ENCODE assay signal across 1 cellular context in the genomic region with DNA sequence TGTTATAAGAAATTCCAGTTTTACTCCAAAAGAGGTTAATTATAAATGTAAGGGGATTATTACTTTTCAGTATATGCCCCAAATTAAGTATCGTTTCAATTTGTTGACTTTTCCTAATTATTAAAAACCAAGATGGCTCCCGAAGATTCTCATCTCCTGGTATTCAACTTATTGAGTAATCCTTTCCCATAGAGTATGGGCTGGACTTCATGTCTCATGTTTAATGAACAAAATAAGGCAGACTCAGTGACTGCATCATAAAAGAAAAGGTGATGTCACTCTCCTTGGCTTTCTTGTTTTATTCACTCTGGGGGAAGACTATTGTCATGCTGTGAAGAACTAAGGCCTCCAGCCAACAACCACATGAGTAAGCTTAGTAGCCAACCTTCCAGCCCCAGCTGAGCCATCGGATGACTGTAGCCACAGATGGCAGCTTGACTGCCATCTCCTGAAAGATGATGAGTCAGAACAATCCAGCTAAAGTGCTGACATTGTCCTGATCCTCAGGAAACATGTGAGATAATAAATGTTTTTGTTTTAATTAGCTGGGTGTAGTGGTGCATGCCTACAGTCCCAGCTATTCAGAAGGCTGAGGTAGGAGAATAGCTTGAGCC.
TF ChIP-seq lines count a peak whose summit lies in the region.

No MANE protein-coding gene starts in this region.

TF ChIP-seq in HEK293, 187 proteins besides CTCF, POLR2A, EP300 and RAD21 (continued from another document):
- TF ChIP-seq ZBTB26 (tag by site-specific recombination; optimal IDR thresholded peaks at IDR 0.05) (no peak), ZNF37A (tag by site-specific recombination; IDR thresholded peaks at IDR 0.05) (no peak), ZSCAN16 (tag by site-specific recombination; IDR thresholded peaks at IDR 0.05) (no peak), GLI4 (tag by site-specific recombination; IDR thresholded peaks at IDR 0.05) (no peak), ZNF585B (tag by site-specific recombination; IDR thresholded peaks at IDR 0.05) (no peak), SP3 (tag by site-specific recombination; IDR thresholded peaks at IDR 0.05) (peak; percentile 52; the same call in 1 of the 2 replicates), GLIS2 (tag by site-specific recombination; IDR thresholded peaks at IDR 0.05) (peak; percentile 34; the same call in 1 of the 2 replicates), ZNF561 (tag by site-specific recombination; IDR thresholded peaks at IDR 0.05; ENCODE audit: borderline replicate concordance) (no peak; the same call in 1 of the 2 replicates), ZNF645 (tag by site-specific recombination; IDR thresholded peaks at IDR 0.05) (no peak), ZNF654 (tag by site-specific recombination; IDR thresholded peaks at IDR 0.05; ENCODE audit: low read depth) (no peak), ZNF580 (tag by site-specific recombination; IDR thresholded peaks at IDR 0.05) (no peak), ZNF350 (tag by site-specific recombination; IDR thresholded peaks at IDR 0.05) (no peak), ZNF707 (tag by site-specific recombination; IDR thresholded peaks at IDR 0.05) (no peak), ZNF26 (tag by site-specific recombination; IDR thresholded peaks at IDR 0.05) (no peak), ZNF366 (tag by site-specific recombination; conservative IDR thresholded peaks at IDR 0.05) (peak; percentile 86)
- TF ChIP-seq, protein P1, sequence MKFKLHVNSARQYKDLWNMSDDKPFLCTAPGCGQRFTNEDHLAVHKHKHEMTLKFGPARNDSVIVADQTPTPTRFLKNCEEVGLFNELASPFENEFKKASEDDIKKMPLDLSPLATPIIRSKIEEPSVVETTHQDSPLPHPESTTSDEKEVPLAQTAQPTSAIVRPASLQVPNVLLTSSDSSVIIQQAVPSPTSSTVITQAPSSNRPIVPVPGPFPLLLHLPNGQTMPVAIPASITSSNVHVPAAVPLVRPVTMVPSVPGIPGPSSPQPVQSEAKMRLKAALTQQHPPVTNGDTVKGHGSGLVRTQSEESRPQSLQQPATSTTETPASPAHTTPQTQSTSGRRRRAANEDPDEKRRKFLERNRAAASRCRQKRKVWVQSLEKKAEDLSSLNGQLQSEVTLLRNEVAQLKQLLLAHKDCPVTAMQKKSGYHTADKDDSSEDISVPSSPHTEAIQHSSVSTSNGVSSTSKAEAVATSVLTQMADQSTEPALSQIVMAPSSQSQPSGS (tag by site-specific recombination; IDR thresholded peaks at IDR 0.05; ENCODE audit: low read depth), result peak; percentile 92
- TF ChIP-seq, protein P2, sequence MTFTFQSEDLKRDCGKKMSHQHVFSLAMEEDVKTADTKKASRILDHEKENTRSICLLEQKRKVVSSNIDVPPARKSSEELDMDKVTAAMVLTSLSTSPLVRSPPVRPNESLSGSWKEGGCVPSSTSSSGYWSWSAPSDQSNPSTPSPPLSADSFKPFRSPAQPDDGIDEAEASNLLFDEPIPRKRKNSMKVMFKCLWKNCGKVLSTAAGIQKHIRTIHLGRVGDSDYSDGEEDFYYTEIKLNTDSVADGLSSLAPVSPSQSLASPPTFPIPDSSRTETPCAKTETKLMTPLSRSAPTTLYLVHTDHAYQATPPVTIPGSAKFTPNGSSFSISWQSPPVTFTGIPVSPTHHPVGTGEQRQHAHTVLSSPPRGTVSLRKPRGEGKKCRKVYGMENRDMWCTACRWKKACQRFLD (tag by site-specific recombination; IDR thresholded peaks at IDR 0.05), result no peak
- TF ChIP-seq, protein P3, sequence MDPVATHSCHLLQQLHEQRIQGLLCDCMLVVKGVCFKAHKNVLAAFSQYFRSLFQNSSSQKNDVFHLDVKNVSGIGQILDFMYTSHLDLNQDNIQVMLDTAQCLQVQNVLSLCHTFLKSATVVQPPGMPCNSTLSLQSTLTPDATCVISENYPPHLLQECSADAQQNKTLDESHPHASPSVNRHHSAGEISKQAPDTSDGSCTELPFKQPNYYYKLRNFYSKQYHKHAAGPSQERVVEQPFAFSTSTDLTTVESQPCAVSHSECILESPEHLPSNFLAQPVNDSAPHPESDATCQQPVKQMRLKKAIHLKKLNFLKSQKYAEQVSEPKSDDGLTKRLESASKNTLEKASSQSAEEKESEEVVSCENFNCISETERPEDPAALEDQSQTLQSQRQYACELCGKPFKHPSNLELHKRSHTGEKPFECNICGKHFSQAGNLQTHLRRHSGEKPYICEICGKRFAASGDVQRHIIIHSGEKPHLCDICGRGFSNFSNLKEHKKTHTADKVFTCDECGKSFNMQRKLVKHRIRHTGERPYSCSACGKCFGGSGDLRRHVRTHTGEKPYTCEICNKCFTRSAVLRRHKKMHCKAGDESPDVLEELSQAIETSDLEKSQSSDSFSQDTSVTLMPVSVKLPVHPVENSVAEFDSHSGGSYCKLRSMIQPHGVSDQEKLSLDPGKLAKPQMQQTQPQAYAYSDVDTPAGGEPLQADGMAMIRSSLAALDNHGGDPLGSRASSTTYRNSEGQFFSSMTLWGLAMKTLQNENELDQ (tag by site-specific recombination; IDR thresholded peaks at IDR 0.05; ENCODE audit: low read depth), result no peak
